In the genomic region with DNA sequence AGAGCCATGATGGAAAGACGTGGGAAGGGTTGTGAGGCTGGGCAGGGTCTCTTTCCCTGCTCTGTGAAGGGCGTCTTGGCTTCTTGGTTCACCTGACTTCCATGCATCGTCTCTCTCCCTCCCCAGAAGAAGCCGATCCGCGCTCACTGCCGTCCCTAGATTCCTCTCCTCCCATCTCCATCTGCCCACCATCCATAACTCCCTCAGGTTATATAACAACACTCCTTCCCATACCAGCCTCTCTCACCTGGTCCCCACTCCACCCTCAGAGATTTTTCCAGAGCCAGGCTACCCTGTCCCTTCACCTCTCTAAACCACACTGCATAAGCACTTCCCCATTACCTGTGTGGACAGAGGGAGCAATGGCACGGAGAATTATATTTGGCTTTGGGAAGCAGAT, we compare ENCODE assay signal across 31 cellular contexts. TPM values are rescaled to one million over a fixed set of nuclear protein-coding genes. Genes with fewer than 3 reads are reported as not detected.
"Had no signal": no experiment of that assay in that cellular context is flagged by ENCODE, and none has a peak within 500 bp of the region (broad histone marks: within the 10 kb centered on the region; RNA-seq: fewer than 3 reads in every experiment).

No MANE protein-coding gene starts in this region.

- H3K36me3 ChIP-seq: breast epithelium, cardiac muscle cell, WERI-Rb-1 had no signal

- H3K4me3 ChIP-seq: ascending aorta, breast epithelium, cardiac muscle cell, esophagus squamous epithelium had no signal

- H3K4me1 ChIP-seq: breast epithelium had no signal

- H3K27ac Mint-ChIP-seq: activated B cell treated with CpG ODN at 0.5 μM for 24 hours; activated CD8-positive, alpha-beta T cell treated with anti-CD3 and anti-CD28 coated beads for 36 hours; activated naive CD4-positive, alpha-beta T cell treated with anti-CD3 and anti-CD28 coated beads, Interleukin-2, amount 10 ng/mL, durations not matched to agents 7 days and 5 days; activated naive CD4-positive, alpha-beta T cell treated with anti-CD3 and anti-CD28 coated beads, Interleukin-2, amount 50 U/mL, for 72 hours; activated naive CD8-positive, alpha-beta T cell treated with anti-CD3 and anti-CD28 coated beads, Interleukin-2, amount 10 ng/mL, durations not matched to agents 7 days and 5 days; activated T-helper 17 cell treated with anti-CD3 and anti-CD28 coated beads, Interleukin-2, amount 50 U/mL, for 72 hours; brain; effector memory CD8-positive, alpha-beta T cell; T-helper 17 cell; T-helper 2 cell treated with Interferon-gamma antibody and Interleukin-4, amounts not matched to agents 5 μg/mL and 100 μg/mL, for 36 hours had no signal

- H3K27me3 ChIP-seq: ascending aorta, breast epithelium had no signal

- H3K4me1 Mint-ChIP-seq: activated naive CD8-positive, alpha-beta T cell treated with anti-CD3 and anti-CD28 coated beads, Interleukin-2, amount 10 ng/mL, durations not matched to agents 7 days and 5 days; activated T-helper 17 cell treated with anti-CD3 and anti-CD28 coated beads, Interleukin-2, amount 50 U/mL, for 72 hours; T-helper 17 cell had no signal

- H3K9me3 Mint-ChIP-seq: activated B cell treated with CpG ODN at 0.5 μM for 24 hours; activated CD8-positive, alpha-beta T cell treated with anti-CD3 and anti-CD28 coated beads for 36 hours; activated naive CD4-positive, alpha-beta T cell treated with anti-CD3 and anti-CD28 coated beads, Interleukin-2, amount 10 ng/mL, durations not matched to agents 7 days and 5 days; activated naive CD4-positive, alpha-beta T cell treated with anti-CD3 and anti-CD28 coated beads, Interleukin-2, amount 50 U/mL, for 72 hours; activated naive CD8-positive, alpha-beta T cell treated with anti-CD3 and anti-CD28 coated beads, Interleukin-2, amount 10 ng/mL, durations not matched to agents 7 days and 5 days; activated T-cell treated with anti-CD3 and anti-CD28 coated beads, Interleukin-2, amount 50 U/mL, for 4 hours; activated T-helper 17 cell treated with anti-CD3 and anti-CD28 coated beads, Interleukin-2, amount 50 U/mL, for 72 hours; effector memory CD8-positive, alpha-beta T cell; T-helper 2 cell treated with Interferon-gamma antibody and Interleukin-4, amounts not matched to agents 5 μg/mL and 100 μg/mL, for 36 hours had no signal

- H3K4me3 Mint-ChIP-seq: activated B cell treated with CpG ODN at 0.5 μM for 24 hours; activated CD8-positive, alpha-beta T cell treated with anti-CD3 and anti-CD28 coated beads for 36 hours; activated naive CD4-positive, alpha-beta T cell treated with anti-CD3 and anti-CD28 coated beads, Interleukin-2, amount 10 ng/mL, durations not matched to agents 7 days and 5 days; activated naive CD8-positive, alpha-beta T cell treated with anti-CD3 and anti-CD28 coated beads, Interleukin-2, amount 10 ng/mL, durations not matched to agents 7 days and 5 days; activated T-cell treated with anti-CD3 and anti-CD28 coated beads, Interleukin-2, amount 50 U/mL, for 4 hours; activated T-helper 17 cell treated with anti-CD3 and anti-CD28 coated beads, Interleukin-2, amount 50 U/mL, for 72 hours; brain; effector memory CD8-positive, alpha-beta T cell; T-helper 17 cell; T-helper 2 cell treated with Interferon-gamma antibody and Interleukin-4, amounts not matched to agents 5 μg/mL and 100 μg/mL, for 36 hours had no signal

- H3K36me3 Mint-ChIP-seq: activated naive CD4-positive, alpha-beta T cell treated with anti-CD3 and anti-CD28 coated beads, Interleukin-2, amount 10 ng/mL, durations not matched to agents 7 days and 5 days; activated naive CD4-positive, alpha-beta T cell treated with anti-CD3 and anti-CD28 coated beads, Interleukin-2, amount 50 U/mL, for 72 hours; activated naive CD8-positive, alpha-beta T cell treated with anti-CD3 and anti-CD28 coated beads, Interleukin-2, amount 10 ng/mL, durations not matched to agents 7 days and 5 days had no signal

- H3K27ac ChIP-seq: ascending aorta, breast epithelium, cardiac muscle cell, esophagus squamous epithelium, WERI-Rb-1 had no signal

- DNase-seq: activated B cell treated with CpG ODN at 0.5 μM for 24 hours; activated CD4-positive, alpha-beta T cell treated with anti-CD3 and anti-CD28 coated beads for 48 hours; activated CD4-positive, alpha-beta T cell treated with anti-CD3 and anti-CD28 coated beads, Interleukin-2, amount 50 U/mL, for 1 hour; activated CD4-positive, alpha-beta T cell treated with anti-CD3 and anti-CD28 coated beads, Interleukin-2, amount 50 U/mL, for 48 hours; activated CD8-positive, alpha-beta memory T cell treated with anti-CD3 and anti-CD28 coated beads for 24 hours; activated CD8-positive, alpha-beta T cell treated with anti-CD3 and anti-CD28 coated beads for 36 hours; activated gamma-delta T cell; activated naive CD4-positive, alpha-beta T cell; activated naive CD4-positive, alpha-beta T cell treated with anti-CD3 and anti-CD28 coated beads, Interleukin-2, amount 10 ng/mL, durations not matched to agents 7 days and 5 days; activated naive CD8-positive, alpha-beta T cell treated with anti-CD3 and anti-CD28 coated beads, Interleukin-2, amount 10 ng/mL, durations not matched to agents 7 days and 5 days; activated T-cell treated with anti-CD3 and anti-CD28 coated beads, Interleukin-2, amount 50 U/mL, for 4 hours; central memory CD4-positive, alpha-beta T cell; cortex of kidney; dermis blood vessel endothelial cell; effector CD4-positive, alpha-beta T cell; effector memory CD8-positive, alpha-beta T cell; erythroblast; esophagus squamous epithelium; foreskin melanocyte; T-helper 1 cell; T-helper 17 cell; T1000; WERI-Rb-1 had no signal

- ATAC-seq: activated CD4-positive, CD25-positive, alpha-beta regulatory T cell treated with anti-CD3 and anti-CD28 coated beads, Interleukin-2, amount 50 U/mL, for 24 hours; activated CD8-positive, alpha-beta T cell treated with anti-CD3 and anti-CD28 coated beads for 36 hours; activated naive CD4-positive, alpha-beta T cell treated with anti-CD3 and anti-CD28 coated beads, Interleukin-2, amount 50 U/mL, for 72 hours; activated T-cell treated with anti-CD3 and anti-CD28 coated beads, Interleukin-2, amount 50 U/mL, for 4 hours; activated T-helper 17 cell treated with anti-CD3 and anti-CD28 coated beads, Interleukin-2, amount 50 U/mL, for 72 hours; effector memory CD8-positive, alpha-beta T cell; T-helper 17 cell had no signal

- H3K9me3 ChIP-seq: ascending aorta, breast epithelium, esophagus squamous epithelium had no signal

RNA-seq across cellular contexts. Expression of a gene that starts 6.0 kb away (rescaled TPM):
- total RNA-seq: activated CD8-positive, alpha-beta T cell treated with anti-CD3 and anti-CD28 coated beads for 36 hours; activated naive CD4-positive, alpha-beta T cell treated with anti-CD3 and anti-CD28 coated beads, Interleukin-2, amount 50 U/mL, for 72 hours; activated naive CD8-positive, alpha-beta T cell treated with anti-CD3 and anti-CD28 coated beads, Interleukin-2, amount 10 ng/mL, durations not matched to agents 7 days and 5 days; activated T-cell treated with anti-CD3 and anti-CD28 coated beads, Interleukin-2, amount 50 U/mL, for 4 hours; activated T-helper 17 cell treated with anti-CD3 and anti-CD28 coated beads, Interleukin-2, amount 50 U/mL, for 72 hours had no signal
